2 cellular contexts compared by ENCODE assay signal in the genomic region with DNA sequence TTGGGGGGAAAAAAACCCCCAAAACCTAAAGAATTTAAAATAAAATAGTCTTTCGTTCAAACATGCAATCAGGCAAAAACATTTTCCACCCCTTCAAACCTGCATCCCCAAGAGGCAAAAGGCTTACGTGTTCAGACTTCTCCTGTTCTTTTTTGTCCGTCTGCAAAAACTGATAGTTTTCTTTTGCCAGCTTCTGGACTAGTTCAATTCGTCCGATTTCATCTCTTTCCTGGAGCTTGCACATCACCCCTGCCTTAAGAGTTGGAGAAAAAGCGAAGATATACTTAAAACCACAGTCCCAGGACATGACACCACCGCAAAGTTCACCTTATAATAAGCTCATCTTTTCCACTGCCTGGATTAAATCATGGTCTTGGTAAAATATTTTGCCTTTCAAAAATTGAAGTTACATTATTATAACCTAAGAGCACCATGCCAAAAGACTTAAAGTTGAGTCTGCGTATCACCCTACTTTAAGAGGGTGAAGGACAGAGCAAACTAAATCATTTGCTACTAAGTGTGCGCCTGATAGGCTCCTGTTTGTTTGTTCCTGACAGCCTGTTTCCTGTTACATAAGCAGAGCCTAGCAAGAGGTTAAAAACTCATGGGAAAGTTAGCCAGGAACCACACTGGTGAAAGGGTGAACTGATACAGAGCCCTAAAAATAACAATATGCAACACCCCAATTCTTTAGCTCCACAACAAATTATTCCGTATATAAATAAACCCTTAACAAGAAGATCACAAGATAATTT.
TF ChIP-seq lines count a peak whose summit lies in the region.

No MANE protein-coding gene starts in this region.

TF ChIP-seq in endothelial cell of umbilical vein, 7 proteins besides CTCF, POLR2A, EP300 and RAD21:
- TF ChIP-seq, protein P1, sequence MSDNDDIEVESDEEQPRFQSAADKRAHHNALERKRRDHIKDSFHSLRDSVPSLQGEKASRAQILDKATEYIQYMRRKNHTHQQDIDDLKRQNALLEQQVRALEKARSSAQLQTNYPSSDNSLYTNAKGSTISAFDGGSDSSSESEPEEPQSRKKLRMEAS (IDR thresholded peaks at IDR 0.05; ENCODE audit: insufficient read depth, insufficient read length), result no peak
- TF ChIP-seq GATA2 (IDR thresholded peaks at IDR 0.05; ENCODE audit: insufficient read depth, insufficient read length, low read depth, low read length) (peak; percentile 57), POLR2AphosphoS5 (IDR thresholded peaks at IDR 0.05; ENCODE audit: insufficient read depth, low read depth, low read length) (peak; percentile 42), JUN (IDR thresholded peaks at IDR 0.05; ENCODE audit: borderline replicate concordance, insufficient read depth, insufficient read length, low read depth) (peak; percentile 25)

TF ChIP-seq in HepG2, 621 proteins besides CTCF, POLR2A, EP300 and RAD21:
- TF ChIP-seq, protein P2, sequence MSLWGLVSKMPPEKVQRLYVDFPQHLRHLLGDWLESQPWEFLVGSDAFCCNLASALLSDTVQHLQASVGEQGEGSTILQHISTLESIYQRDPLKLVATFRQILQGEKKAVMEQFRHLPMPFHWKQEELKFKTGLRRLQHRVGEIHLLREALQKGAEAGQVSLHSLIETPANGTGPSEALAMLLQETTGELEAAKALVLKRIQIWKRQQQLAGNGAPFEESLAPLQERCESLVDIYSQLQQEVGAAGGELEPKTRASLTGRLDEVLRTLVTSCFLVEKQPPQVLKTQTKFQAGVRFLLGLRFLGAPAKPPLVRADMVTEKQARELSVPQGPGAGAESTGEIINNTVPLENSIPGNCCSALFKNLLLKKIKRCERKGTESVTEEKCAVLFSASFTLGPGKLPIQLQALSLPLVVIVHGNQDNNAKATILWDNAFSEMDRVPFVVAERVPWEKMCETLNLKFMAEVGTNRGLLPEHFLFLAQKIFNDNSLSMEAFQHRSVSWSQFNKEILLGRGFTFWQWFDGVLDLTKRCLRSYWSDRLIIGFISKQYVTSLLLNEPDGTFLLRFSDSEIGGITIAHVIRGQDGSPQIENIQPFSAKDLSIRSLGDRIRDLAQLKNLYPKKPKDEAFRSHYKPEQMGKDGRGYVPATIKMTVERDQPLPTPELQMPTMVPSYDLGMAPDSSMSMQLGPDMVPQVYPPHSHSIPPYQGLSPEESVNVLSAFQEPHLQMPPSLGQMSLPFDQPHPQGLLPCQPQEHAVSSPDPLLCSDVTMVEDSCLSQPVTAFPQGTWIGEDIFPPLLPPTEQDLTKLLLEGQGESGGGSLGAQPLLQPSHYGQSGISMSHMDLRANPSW (CRISPR knock-in tag; IDR thresholded peaks at IDR 0.05; ENCODE audit: borderline replicate concordance), result no peak
- peak; percentile 20; the same call in 1 of the 2 replicates for TF ChIP-seq ETV5 (CRISPR knock-in tag; IDR thresholded peaks at IDR 0.05; ENCODE audit: borderline replicate concordance)
- TF ChIP-seq, protein P3, sequence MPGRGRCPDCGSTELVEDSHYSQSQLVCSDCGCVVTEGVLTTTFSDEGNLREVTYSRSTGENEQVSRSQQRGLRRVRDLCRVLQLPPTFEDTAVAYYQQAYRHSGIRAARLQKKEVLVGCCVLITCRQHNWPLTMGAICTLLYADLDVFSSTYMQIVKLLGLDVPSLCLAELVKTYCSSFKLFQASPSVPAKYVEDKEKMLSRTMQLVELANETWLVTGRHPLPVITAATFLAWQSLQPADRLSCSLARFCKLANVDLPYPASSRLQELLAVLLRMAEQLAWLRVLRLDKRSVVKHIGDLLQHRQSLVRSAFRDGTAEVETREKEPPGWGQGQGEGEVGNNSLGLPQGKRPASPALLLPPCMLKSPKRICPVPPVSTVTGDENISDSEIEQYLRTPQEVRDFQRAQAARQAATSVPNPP (CRISPR knock-in tag; IDR thresholded peaks at IDR 0.05), result no peak
- no peak for TF ChIP-seq ZSCAN9 (CRISPR knock-in tag; IDR thresholded peaks at IDR 0.05; ENCODE audit: borderline replicate concordance)
- 0 out of 2 replicates have a peak, but pooled peaks have one; percentile 36 for TF ChIP-seq RARA (CRISPR knock-in tag; IDR thresholded peaks at IDR 0.05)
- TF ChIP-seq, protein P4, sequence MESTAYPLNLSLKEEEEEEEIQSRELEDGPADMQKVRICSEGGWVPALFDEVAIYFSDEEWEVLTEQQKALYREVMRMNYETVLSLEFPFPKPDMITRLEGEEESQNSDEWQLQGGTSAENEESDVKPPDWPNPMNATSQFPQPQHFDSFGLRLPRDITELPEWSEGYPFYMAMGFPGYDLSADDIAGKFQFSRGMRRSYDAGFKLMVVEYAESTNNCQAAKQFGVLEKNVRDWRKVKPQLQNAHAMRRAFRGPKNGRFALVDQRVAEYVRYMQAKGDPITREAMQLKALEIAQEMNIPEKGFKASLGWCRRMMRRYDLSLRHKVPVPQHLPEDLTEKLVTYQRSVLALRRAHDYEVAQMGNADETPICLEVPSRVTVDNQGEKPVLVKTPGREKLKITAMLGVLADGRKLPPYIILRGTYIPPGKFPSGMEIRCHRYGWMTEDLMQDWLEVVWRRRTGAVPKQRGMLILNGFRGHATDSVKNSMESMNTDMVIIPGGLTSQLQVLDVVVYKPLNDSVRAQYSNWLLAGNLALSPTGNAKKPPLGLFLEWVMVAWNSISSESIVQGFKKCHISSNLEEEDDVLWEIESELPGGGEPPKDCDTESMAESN (CRISPR knock-in tag; conservative IDR thresholded peaks at IDR 0.05), result no peak
- TF ChIP-seq, protein P5, sequence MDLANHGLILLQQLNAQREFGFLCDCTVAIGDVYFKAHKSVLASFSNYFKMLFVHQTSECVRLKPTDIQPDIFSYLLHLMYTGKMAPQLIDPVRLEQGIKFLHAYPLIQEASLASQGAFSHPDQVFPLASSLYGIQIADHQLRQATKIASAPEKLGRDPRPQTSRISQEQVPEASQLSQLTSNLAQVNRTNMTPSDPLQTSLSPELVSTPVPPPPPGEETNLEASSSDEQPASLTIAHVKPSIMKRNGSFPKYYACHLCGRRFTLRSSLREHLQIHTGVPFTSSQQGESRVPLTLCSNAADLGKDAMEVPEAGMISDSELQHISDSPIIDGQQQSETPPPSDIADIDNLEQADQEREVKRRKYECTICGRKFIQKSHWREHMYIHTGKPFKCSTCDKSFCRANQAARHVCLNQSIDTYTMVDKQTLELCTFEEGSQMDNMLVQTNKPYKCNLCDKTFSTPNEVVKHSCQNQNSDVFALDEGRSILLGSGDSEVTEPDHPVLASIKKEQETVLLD (CRISPR knock-in tag; IDR thresholded peaks at IDR 0.05; ENCODE audit: low read depth), result no peak
- no peak for TF ChIP-seq ZNF549 (CRISPR knock-in tag; IDR thresholded peaks at IDR 0.05)
- TF ChIP-seq, protein P6, sequence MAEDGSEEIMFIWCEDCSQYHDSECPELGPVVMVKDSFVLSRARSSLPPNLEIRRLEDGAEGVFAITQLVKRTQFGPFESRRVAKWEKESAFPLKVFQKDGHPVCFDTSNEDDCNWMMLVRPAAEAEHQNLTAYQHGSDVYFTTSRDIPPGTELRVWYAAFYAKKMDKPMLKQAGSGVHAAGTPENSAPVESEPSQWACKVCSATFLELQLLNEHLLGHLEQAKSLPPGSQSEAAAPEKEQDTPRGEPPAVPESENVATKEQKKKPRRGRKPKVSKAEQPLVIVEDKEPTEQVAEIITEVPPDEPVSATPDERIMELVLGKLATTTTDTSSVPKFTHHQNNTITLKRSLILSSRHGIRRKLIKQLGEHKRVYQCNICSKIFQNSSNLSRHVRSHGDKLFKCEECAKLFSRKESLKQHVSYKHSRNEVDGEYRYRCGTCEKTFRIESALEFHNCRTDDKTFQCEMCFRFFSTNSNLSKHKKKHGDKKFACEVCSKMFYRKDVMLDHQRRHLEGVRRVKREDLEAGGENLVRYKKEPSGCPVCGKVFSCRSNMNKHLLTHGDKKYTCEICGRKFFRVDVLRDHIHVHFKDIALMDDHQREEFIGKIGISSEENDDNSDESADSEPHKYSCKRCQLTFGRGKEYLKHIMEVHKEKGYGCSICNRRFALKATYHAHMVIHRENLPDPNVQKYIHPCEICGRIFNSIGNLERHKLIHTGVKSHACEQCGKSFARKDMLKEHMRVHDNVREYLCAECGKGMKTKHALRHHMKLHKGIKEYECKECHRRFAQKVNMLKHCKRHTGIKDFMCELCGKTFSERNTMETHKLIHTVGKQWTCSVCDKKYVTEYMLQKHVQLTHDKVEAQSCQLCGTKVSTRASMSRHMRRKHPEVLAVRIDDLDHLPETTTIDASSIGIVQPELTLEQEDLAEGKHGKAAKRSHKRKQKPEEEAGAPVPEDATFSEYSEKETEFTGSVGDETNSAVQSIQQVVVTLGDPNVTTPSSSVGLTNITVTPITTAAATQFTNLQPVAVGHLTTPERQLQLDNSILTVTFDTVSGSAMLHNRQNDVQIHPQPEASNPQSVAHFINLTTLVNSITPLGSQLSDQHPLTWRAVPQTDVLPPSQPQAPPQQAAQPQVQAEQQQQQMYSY (CRISPR knock-in tag; IDR thresholded peaks at IDR 0.05), result no peak
